Comparison of ENCODE assay signal across 10 cellular contexts in the genomic region with DNA sequence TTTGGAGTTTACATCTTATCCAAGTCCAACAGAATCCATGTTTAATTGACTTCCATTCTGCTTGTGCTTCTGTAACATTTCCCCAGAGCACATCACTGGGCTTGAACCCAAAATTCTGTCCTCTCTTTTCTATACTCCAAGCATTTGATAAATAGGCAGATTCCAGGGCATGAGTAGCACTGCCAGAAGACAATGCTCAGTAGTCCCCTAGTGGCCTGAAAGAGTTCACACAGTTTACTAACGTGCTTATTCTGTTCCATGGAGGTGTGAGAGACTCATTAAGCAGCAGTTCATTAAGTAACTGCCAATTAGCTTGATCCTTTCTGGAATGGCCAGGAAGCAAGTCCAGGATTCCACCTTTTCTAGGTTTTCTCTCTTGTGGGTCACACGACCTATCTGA. TPM values are rescaled to one million over a fixed set of nuclear protein-coding genes. Genes with fewer than 3 reads are reported as not detected.
DNase-seq lines count a peak whose midpoint lies in the region; ATAC-seq and TF ChIP-seq lines count a peak whose summit lies in the region.
"Had no signal": no experiment of that assay in that cellular context is flagged by ENCODE, and none has a peak within 500 bp of the region (broad histone marks: within the 10 kb centered on the region; RNA-seq: fewer than 3 reads in every experiment).

No MANE protein-coding gene starts in this region.

- H3K27ac ChIP-seq in OCI-LY3 (ENCODE audit: low read length) (no peak overlapping the region), gastrocnemius medialis (no peak overlapping the region)

- ATAC-seq in GM18873 (IDR thresholded peaks at IDR 0.05; ENCODE audit: low FRiP score, unreplicated experiment) (peak; percentile 54), HG02884 (IDR thresholded peaks at IDR 0.05; ENCODE audit: unreplicated experiment) (peak; percentile 87), gastrocnemius medialis (no peak)
- ATAC-seq in activated naive CD8-positive, alpha-beta T cell treated with anti-CD3 and anti-CD28 coated beads, Interleukin-2, amount 50 U/mL, for 24 hours, result no peak

- H3K9ac ChIP-seq in OCI-LY3 (ENCODE audit: low read length), result no peak overlapping the region

- no peaks in the 10 kb centered on the region for H4K20me1 ChIP-seq in OCI-LY3 (ENCODE audit: insufficient read depth, low read length)

- no peak for TF ChIP-seq POLR2A in gastrocnemius medialis (IDR thresholded peaks at IDR 0.05)

- H3K4me1 Mint-ChIP-seq in activated naive CD8-positive, alpha-beta T cell treated with anti-CD3 and anti-CD28 coated beads, Interleukin-2, amount 50 U/mL, for 24 hours, result no peaks in the 10 kb centered on the region

- in situ Hi-C loops in gastrocnemius medialis (cut with MboI; ENCODE audit: low sequenced_read_pairs in 4 of 4), result no loop called here

- H3K9me3 Mint-ChIP-seq in activated naive CD8-positive, alpha-beta T cell treated with anti-CD3 and anti-CD28 coated beads, Interleukin-2, amount 50 U/mL, for 24 hours, result no peaks in the 10 kb centered on the region

- DNase-seq in left kidney (ENCODE audit: low read depth, low spot score), result peak; percentile 41
- no peak for DNase-seq in activated naive CD8-positive, alpha-beta T cell treated with anti-CD3 and anti-CD28 coated beads, Interleukin-2, amount 50 U/mL, for 24 hours
- no peak for DNase-seq in amniotic stem cell (lab: John Stamatoyannopoulos, UW)
- no peak for DNase-seq in gastrocnemius medialis
- DNase-seq in GM03348 (ENCODE audit: low spot score), result no peak

- no peaks in the 10 kb centered on the region for H3K27me3 Mint-ChIP-seq in activated naive CD8-positive, alpha-beta T cell treated with anti-CD3 and anti-CD28 coated beads, Interleukin-2, amount 50 U/mL, for 24 hours

- no peak overlapping the region for H3K4me3 ChIP-seq in OCI-LY3 (ENCODE audit: low read length)
- no peak overlapping the region for H3K4me3 ChIP-seq in gastrocnemius medialis

- no peaks in the 10 kb centered on the region for H3K79me2 ChIP-seq in OCI-LY3 (ENCODE audit: low read length)

- H3K27me3 ChIP-seq in OCI-LY3 (ENCODE audit: low read depth, low read length), result no peaks in the 10 kb centered on the region
- no peaks in the 10 kb centered on the region for H3K27me3 ChIP-seq in gastrocnemius medialis

- H2AFZ ChIP-seq in OCI-LY3 (ENCODE audit: low read depth, low read length), result no peak overlapping the region

- no peak overlapping the region for H3K4me3 Mint-ChIP-seq in activated naive CD8-positive, alpha-beta T cell treated with anti-CD3 and anti-CD28 coated beads, Interleukin-2, amount 50 U/mL, for 24 hours

- H3K36me3 ChIP-seq in OCI-LY3 (replicated peaks; ENCODE audit: low read depth, low read length), result no peaks in the 10 kb centered on the region
- no peaks in the 10 kb centered on the region for H3K36me3 ChIP-seq in gastrocnemius medialis

- TF ChIP-seq CTCF in OCI-LY3 (IDR thresholded peaks at IDR 0.05; ENCODE audit: low read depth, low read length) (peak; percentile 48), gastrocnemius medialis (IDR thresholded peaks at IDR 0.05 in 4 of 5, conservative IDR thresholded peaks at IDR 0.05 in 1 of 5) (no peak)

- no peaks in the 10 kb centered on the region for H3K4me1 ChIP-seq in OCI-LY3 (ENCODE audit: low read length)
- H3K4me1 ChIP-seq in gastrocnemius medialis, result no peaks in the 10 kb centered on the region

- H3K27ac Mint-ChIP-seq in activated naive CD8-positive, alpha-beta T cell treated with anti-CD3 and anti-CD28 coated beads, Interleukin-2, amount 50 U/mL, for 24 hours, result no peak overlapping the region

- H3K36me3 Mint-ChIP-seq in activated naive CD8-positive, alpha-beta T cell treated with anti-CD3 and anti-CD28 coated beads, Interleukin-2, amount 50 U/mL, for 24 hours (ENCODE audit: low read depth), result no peaks in the 10 kb centered on the region

- H3K9me3 ChIP-seq in OCI-LY3 (ENCODE audit: insufficient read depth, low read length) (no peaks in the 10 kb centered on the region), gastrocnemius medialis (no peaks in the 10 kb centered on the region)

- intact Hi-C loops in gastrocnemius medialis (cut with DNase I; ENCODE audit: low total_unique reads), result no loop called here

- no peak overlapping the region for H3K4me2 ChIP-seq in OCI-LY3 (ENCODE audit: low read length)

RNA-seq across cellular contexts. Expression of a gene that starts 9.4 kb away (rescaled TPM):
- not detected for total RNA-seq in gastrocnemius medialis
- total RNA-seq: fibroblast of villous mesenchyme, RPMI7951 had no signal

Comparison
In these comparisons a context has a peak if more than half of its experiments do, and no peak if none do; other contexts are left out.
1. ATAC-seq: peak in GM18873 (single experiment) and HG02884 (single experiment); none in activated naive CD8-positive, alpha-beta T cell treated with anti-CD3 and anti-CD28 coated beads, Interleukin-2, amount 50 U/mL, for 24 hours (single experiment) and gastrocnemius medialis (0 of 2).